10 cellular contexts compared by ENCODE assay signal in the genomic region with DNA sequence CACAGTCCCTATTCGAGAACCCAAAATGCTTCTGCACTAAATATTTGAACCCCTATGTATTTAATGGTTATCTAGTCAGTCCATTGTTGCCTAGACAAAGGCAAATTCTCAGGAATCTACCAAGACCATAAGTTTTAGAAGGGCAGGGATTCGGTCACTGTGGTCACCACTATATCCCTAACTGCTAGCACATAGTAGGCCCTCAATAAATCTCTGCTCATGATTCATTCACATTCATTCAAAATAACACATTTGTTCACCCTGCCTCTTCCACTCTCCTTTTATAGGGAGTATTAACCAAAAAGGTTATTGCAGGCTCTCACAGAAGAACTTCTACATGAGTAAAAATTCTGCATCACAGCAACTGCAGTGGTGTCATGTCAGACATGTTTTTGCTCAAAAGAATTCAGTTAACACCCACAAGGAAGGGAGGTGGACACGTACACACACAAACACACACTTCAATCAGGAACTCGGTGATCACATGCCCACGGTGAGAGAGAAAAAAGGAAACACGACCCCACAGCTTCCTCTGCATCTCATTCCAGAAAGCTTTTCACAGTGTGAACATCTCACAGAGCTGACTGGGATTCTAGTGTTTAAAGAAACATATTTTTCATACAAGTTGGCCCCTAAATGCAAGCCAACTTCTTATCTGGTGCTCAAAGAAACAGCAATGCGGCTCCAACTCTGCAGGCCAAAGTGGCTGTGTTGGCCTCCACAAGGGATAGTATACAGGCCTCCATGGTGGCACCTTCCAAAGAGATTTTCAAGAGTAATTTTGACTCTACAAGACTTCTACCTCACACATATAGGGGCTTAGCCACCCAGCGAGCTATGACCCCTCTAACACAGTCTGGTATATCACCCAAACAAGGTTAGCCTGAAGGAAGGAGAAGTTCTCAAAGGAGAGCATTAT.
A peak's percentile ranks its signal among the peaks of the same experiment; 100 is the strongest.
DNase-seq lines count a peak whose midpoint lies in the region; ATAC-seq and TF ChIP-seq lines count a peak whose summit lies in the region.
"Had no signal": no experiment of that assay in that cellular context is flagged by ENCODE, and none has a peak within 500 bp of the region (broad histone marks: within the 10 kb centered on the region; RNA-seq: fewer than 3 reads in every experiment).

No MANE protein-coding gene starts in this region.

- H3K4me1 ChIP-seq in right cardiac atrium (ENCODE audit: control insufficient read depth, insufficient read depth, low read length), result peaks cover 12% of the 10 kb centered on the region
- peaks cover 38 to 69% of the 10 kb centered on the region in 2 donors for H3K4me1 ChIP-seq in thoracic aorta (ENCODE audit: control insufficient read depth in 1 of 2, low read depth in 2 of 2)

- H3K4me3 Mint-ChIP-seq in activated T-cell treated with anti-CD3 and anti-CD28 coated beads, Interleukin-2, amount 50 U/mL, for 24 hours, result peak overlapping the region; percentile 67

- no peak overlapping the region for H3K4me3 ChIP-seq in right cardiac atrium (ENCODE audit: low read length)
- no peak overlapping the region for H3K4me3 ChIP-seq in thoracic aorta

- H3K9me3 ChIP-seq in right cardiac atrium (ENCODE audit: control insufficient read depth, low read length) (no peaks in the 10 kb centered on the region), thoracic aorta (no peaks in the 10 kb centered on the region)

- WGBS in right cardiac atrium, result 38% methylated on average over 8 of the region's 8 CpGs

- H3K4me1 Mint-ChIP-seq in activated T-cell treated with anti-CD3 and anti-CD28 coated beads, Interleukin-2, amount 50 U/mL, for 24 hours (ENCODE audit: low read depth), result peaks cover 99% of the 10 kb centered on the region

- peak overlapping the region; percentile 97 for H3K27ac Mint-ChIP-seq in activated T-cell treated with anti-CD3 and anti-CD28 coated beads, Interleukin-2, amount 50 U/mL, for 24 hours

- H3K9me3 Mint-ChIP-seq in activated T-cell treated with anti-CD3 and anti-CD28 coated beads, Interleukin-2, amount 50 U/mL, for 24 hours, result no peaks in the 10 kb centered on the region

- TF ChIP-seq CTCF in VCaP (conservative IDR thresholded peaks at IDR 0.05), result no peak
- no peak for TF ChIP-seq CTCF in thoracic aorta (IDR thresholded peaks at IDR 0.05)

- ATAC-seq in right cardiac atrium (peak; percentile 50 to 70), thoracic aorta (ENCODE audit: insufficient number of reproducible peaks, low FRiP score, low read depth) (no peak), HG03159 (IDR thresholded peaks at IDR 0.05; ENCODE audit: unreplicated experiment) (no peak)

- intact Hi-C loops in right cardiac atrium (cut with DNase I), result no loop called here

- DNase-seq in activated T-cell treated with anti-CD3 and anti-CD28 coated beads, Interleukin-2, amount 50 U/mL, for 24 hours, result no peak
- DNase-seq in activated T-cell treated with anti-CD3 and anti-CD28 coated beads for 4 hours (no peak), right cardiac atrium (peak in 2 of 3 donors; percentile 57 to 82), thoracic aorta (ENCODE audit: low spot score) (no peak), EL (no peak), SW 1271 (lab: John Stamatoyannopoulos, UW) (no peak)
- DNase-seq: ACHN, glutamatergic neuron had no signal

- H3K27me3 ChIP-seq in right cardiac atrium (ENCODE audit: control insufficient read depth, insufficient read depth) (no peaks in the 10 kb centered on the region), thoracic aorta (replicated peaks; ENCODE audit: insufficient read depth) (no peaks in the 10 kb centered on the region)

- H3K27me3 Mint-ChIP-seq in activated T-cell treated with anti-CD3 and anti-CD28 coated beads, Interleukin-2, amount 50 U/mL, for 24 hours, result no peaks in the 10 kb centered on the region

- H3K27ac ChIP-seq in VCaP (peak overlapping the region; percentile 23), right cardiac atrium (ENCODE audit: low read length) (no peak overlapping the region), thoracic aorta (peak overlapping the region; percentile 50 to 63)

- H3K36me3 ChIP-seq in thoracic aorta, result no peaks in the 10 kb centered on the region

- H3K36me3 Mint-ChIP-seq in activated T-cell treated with anti-CD3 and anti-CD28 coated beads, Interleukin-2, amount 50 U/mL, for 24 hours (ENCODE audit: low read depth), result peaks cover 20% of the 10 kb centered on the region

Comparison
In these comparisons a context has a peak if more than half of its experiments do, and no peak if none do; other contexts are left out.
1. DNase-seq: peak in right cardiac atrium (2 of 3); none in activated T-cell treated with anti-CD3 and anti-CD28 coated beads, Interleukin-2, amount 50 U/mL, for 24 hours (single experiment), activated T-cell treated with anti-CD3 and anti-CD28 coated beads for 4 hours (single experiment), thoracic aorta (single experiment), EL (single experiment) and SW 1271 (0 of 2).
2. ATAC-seq: peak in right cardiac atrium (2 of 2); none in thoracic aorta (single experiment) and HG03159 (single experiment).